Comparison of ENCODE assay signal across 8 cellular contexts in the genomic region with DNA sequence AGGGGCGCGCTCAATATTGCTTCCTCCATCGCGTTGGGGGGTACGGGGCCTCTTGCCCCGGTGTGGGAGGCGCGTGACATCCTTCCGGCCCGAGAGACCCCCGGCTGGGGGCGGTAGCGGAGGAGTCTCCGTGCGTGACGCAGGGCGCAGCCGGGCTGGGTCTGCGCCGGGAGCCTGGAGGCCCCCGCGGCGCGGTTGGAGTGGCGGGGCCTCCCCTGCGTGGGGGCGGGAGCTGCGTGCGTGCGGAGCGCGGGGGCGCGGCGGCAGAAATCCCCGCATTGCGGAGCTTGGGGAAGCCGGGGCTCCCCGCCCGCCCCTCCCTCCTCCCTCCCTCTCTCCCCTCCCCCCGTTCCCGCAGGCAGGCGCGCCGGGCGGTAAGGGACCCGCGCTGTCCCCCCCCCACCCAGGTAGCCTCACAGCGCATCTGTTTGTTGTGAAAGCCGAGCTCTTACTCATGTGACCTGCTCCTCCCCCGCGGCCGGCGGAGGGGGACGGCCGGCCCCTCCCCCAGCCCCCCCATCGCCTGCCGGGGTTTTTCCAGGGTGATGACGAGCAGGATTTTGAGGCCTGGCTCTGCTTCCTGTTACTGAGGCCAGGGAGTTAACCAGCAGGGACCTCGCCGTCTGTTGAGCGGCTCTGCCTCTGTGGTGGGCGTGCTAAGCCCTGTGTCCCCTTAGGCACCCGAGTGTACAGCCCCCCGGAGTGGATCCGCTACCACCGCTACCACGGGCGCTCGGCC. TPM values are rescaled to one million over a fixed set of nuclear protein-coding genes. Genes with fewer than 3 reads are reported as not detected.
A peak's percentile ranks its signal among the peaks of the same experiment; 100 is the strongest.
DNase-seq lines count a peak whose midpoint lies in the region; ATAC-seq and TF ChIP-seq lines count a peak whose summit lies in the region.

No MANE protein-coding gene starts in this region.

- no peak for ATAC-seq in HG03378 (IDR thresholded peaks at IDR 0.05; ENCODE audit: unreplicated experiment)

- H3K4me3 Mint-ChIP-seq in T-helper 2 cell treated with Interferon-gamma antibody and Interleukin-4, amounts not matched to agents 5 μg/mL and 100 μg/mL, for 36 hours, result peak overlapping the region; percentile 85

- H3K9me3 Mint-ChIP-seq in T-helper 2 cell treated with Interferon-gamma antibody and Interleukin-4, amounts not matched to agents 5 μg/mL and 100 μg/mL, for 36 hours, result no peaks in the 10 kb centered on the region

- in situ Hi-C loops in transverse colon (cut with MboI; ENCODE audit: low pct_ligation_motif_present in 1 of 4, low pct_unique_long_range_greater_than_20kb in 1 of 4, low sequenced_read_pairs in 3 of 4), result loop anchor here in 1 of 4 donors (25.0 kb wide), 1 partner anchor 100 kb away; a partner anchor contains a TSS

- H3K36me3 ChIP-seq in left ventricle myocardium inferior (peaks cover 31% of the 10 kb centered on the region), transverse colon (peaks cover 0 to 13% (median 8%) of the 10 kb centered on the region in 4 donors)

- peak overlapping the region; percentile 96 for H3K4me3 ChIP-seq in left ventricle myocardium inferior
- H3K4me3 ChIP-seq in transverse colon, result peak overlapping the region; percentile 86 to 99 (median 94)

- DNase-seq in GDM1 (lab: John Stamatoyannopoulos, UW) (peak; percentile 34), M059J (ENCODE audit: low read depth) (peak; percentile 85), amygdala (lab: John Stamatoyannopoulos, UW) (peak in 45 of 56 donors; percentile 16 to 83 (median 60)), left ventricle myocardium inferior (peak; percentile 91), posterior vena cava (ENCODE audit: low spot score) (peak; percentile 95), transverse colon (peak; percentile 89)
- DNase-seq in T-helper 2 cell treated with Interferon-gamma antibody and Interleukin-4, amounts not matched to agents 5 μg/mL and 100 μg/mL, for 36 hours (ENCODE audit: low spot score), result peak; percentile 83

- 4% methylated on average over 17 of the region's 70 CpGs; no CpG with 5 or more reads in 1 of the 2 donors for WGBS in transverse colon (ENCODE audit: low coverage in 1 of 2), 2 donors

- no peaks in the 10 kb centered on the region for H3K27me3 Mint-ChIP-seq in T-helper 2 cell treated with Interferon-gamma antibody and Interleukin-4, amounts not matched to agents 5 μg/mL and 100 μg/mL, for 36 hours (ENCODE audit: low read depth)

- H3K9me3 ChIP-seq in left ventricle myocardium inferior (replicated peaks) (no peaks in the 10 kb centered on the region), transverse colon (no peaks in the 10 kb centered on the region)

- H3K36me3 Mint-ChIP-seq in T-helper 2 cell treated with Interferon-gamma antibody and Interleukin-4, amounts not matched to agents 5 μg/mL and 100 μg/mL, for 36 hours (ENCODE audit: low read depth), result peaks cover 25% of the 10 kb centered on the region

- peak; percentile 61 for TF ChIP-seq POLR2A in transverse colon (IDR thresholded peaks at IDR 0.05)

- peaks cover 78% of the 10 kb centered on the region for H3K4me1 ChIP-seq in left ventricle myocardium inferior
- H3K4me1 ChIP-seq in transverse colon, result peaks cover 29 to 57% (median 55%) of the 10 kb centered on the region in 4 donors

- H3K27ac ChIP-seq in left ventricle myocardium inferior (replicated peaks) (peak overlapping the region; percentile 99), transverse colon (peak overlapping the region; percentile 93 to 95 (median 94))

- peak overlapping the region; percentile 85 for H3K27ac Mint-ChIP-seq in T-helper 2 cell treated with Interferon-gamma antibody and Interleukin-4, amounts not matched to agents 5 μg/mL and 100 μg/mL, for 36 hours

- no peak for TF ChIP-seq EP300 in transverse colon (IDR thresholded peaks at IDR 0.05; ENCODE audit: low read depth)

- TF ChIP-seq CTCF in left ventricle myocardium inferior (IDR thresholded peaks at IDR 0.05; ENCODE audit: borderline replicate concordance), result no peak
- no peak for TF ChIP-seq CTCF in transverse colon (IDR thresholded peaks at IDR 0.05)

- H3K4me1 Mint-ChIP-seq in T-helper 2 cell treated with Interferon-gamma antibody and Interleukin-4, amounts not matched to agents 5 μg/mL and 100 μg/mL, for 36 hours (ENCODE audit: low read depth), result peaks cover 12% of the 10 kb centered on the region

- intact Hi-C loops in left ventricle myocardium inferior (cut with micrococcal nuclease), result no loop called here
- intact Hi-C loops in posterior vena cava (cut with DNase I), result loop anchor here in 1 of 2 donors (5.0 kb wide), 1 partner anchor 280 kb away; no protein-coding TSS in a partner anchor
- intact Hi-C loops in transverse colon (cut with DNase I; ENCODE audit: low total_unique reads), result no loop called here

- no peaks in the 10 kb centered on the region for H3K27me3 ChIP-seq in left ventricle myocardium inferior (ENCODE audit: low read depth)
- H3K27me3 ChIP-seq in transverse colon, result no peaks in the 10 kb centered on the region

RNA-seq across cellular contexts. Expression of a gene that starts 1.6 kb away (rescaled TPM):
- total RNA-seq in M059J (2014; rRNA removed; shearing (Covaris generic)), result 20.4 and 44.2 TPM in 2 replicates
- total RNA-seq in left ventricle myocardium inferior (57.1 TPM), posterior vena cava (10 to 100 TPM; 29.9 to 37.2 TPM), transverse colon (100 to 1,000 TPM; 115 to 290 (median 147) TPM)

RNA-seq across cellular contexts. Expression of a gene that starts 43.7 kb away (rescaled TPM):
- total RNA-seq in M059J (2014; rRNA removed; shearing (Covaris generic)), result 70.9 and 83.7 TPM in 2 replicates
- 25.5 TPM for total RNA-seq in left ventricle myocardium inferior
- 10 to 100 TPM; 27.5 to 45.4 TPM for total RNA-seq in posterior vena cava
- total RNA-seq in transverse colon, result 10 to 100 TPM; 31.0 to 37.9 (median 36.4) TPM

RNA-seq across cellular contexts. Expression of a gene that starts 43.9 kb away (rescaled TPM):
- 11.0 and 26.2 TPM in 2 replicates for total RNA-seq in M059J (2014; rRNA removed; shearing (Covaris generic))
- total RNA-seq in left ventricle myocardium inferior (17.0 TPM), posterior vena cava (10 to 100 TPM in 1 of 2 donors, 1 to 10 TPM in 1; 8.9 to 11.7 TPM), transverse colon (10 to 100 TPM; 10.1 to 24.4 (median 18.3) TPM)

RNA-seq across cellular contexts. Expression of a gene that starts 50.4 kb away (rescaled TPM):
- not detected in 2 replicates for total RNA-seq in M059J (2014; rRNA removed; shearing (Covaris generic))
- total RNA-seq in left ventricle myocardium inferior (not detected), posterior vena cava (not detected), transverse colon (1 to 10 TPM in 2 of 4 donors, under 1 TPM in 2; 0.32 to 2.2 (median 1.3) TPM)

Comparison
In these comparisons a context has a peak if more than half of its experiments do, and no peak if none do; other contexts are left out.
1. DNase-seq: peak in every context shown above with its lines; median percentile 95 in posterior vena cava; 91 in left ventricle myocardium inferior; 89 in transverse colon; 85 in M059J; 83 in T-helper 2 cell treated with Interferon-gamma antibody and Interleukin-4, amounts not matched to agents 5 μg/mL and 100 μg/mL, for 36 hours; 60 in amygdala; 34 in GDM1.